Comparison of ENCODE assay signal across 14 cellular contexts in the genomic region with DNA sequence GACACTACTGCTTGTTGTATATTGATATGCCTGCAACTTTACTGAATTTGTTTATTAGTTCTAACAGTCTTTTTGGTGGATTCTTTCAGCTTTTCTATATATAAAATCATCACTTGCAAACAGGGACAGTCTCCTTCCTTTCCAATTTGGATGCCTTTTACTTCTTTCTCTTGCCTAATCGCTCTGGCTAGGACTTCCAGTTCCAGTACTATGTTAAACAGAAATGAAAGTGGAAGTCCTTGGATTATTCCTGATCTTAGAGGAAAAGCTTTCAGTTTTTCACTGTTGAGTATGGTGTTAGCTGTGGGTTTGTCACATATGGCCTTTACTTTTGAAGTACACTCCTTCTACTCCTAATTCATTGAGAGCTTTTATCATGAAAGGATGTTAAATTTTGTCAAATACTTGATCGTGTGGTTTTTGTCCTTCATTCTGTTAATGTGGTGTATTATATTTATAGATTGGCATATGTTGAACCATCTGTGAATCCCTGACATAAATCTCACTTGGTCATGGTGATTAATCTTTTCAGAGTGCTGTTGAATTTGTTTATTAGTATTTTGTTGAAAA. TPM values are rescaled to one million over a fixed set of nuclear protein-coding genes. Genes with fewer than 3 reads are reported as not detected.
DNase-seq lines count a peak whose midpoint lies in the region; ATAC-seq and TF ChIP-seq lines count a peak whose summit lies in the region.
"Had no signal": no experiment of that assay in that cellular context is flagged by ENCODE, and none has a peak within 500 bp of the region (broad histone marks: within the 10 kb centered on the region; RNA-seq: fewer than 3 reads in every experiment).

No MANE protein-coding gene starts in this region.

- POLR2A ChIA-PET in T-cell (lab: Charles Lee), result interaction anchor here in 1 of 2 donors (0.6 to 1.0 kb wide), 2 partner anchors 11 to 53 kb away, joined by 3 to 5 read pairs; no protein-coding TSS in a partner anchor

- no peak overlapping the region for H3K4me3 Mint-ChIP-seq in naive B cell
- H3K4me3 Mint-ChIP-seq in T-cell, result no peak overlapping the region
- H3K4me3 Mint-ChIP-seq: nephron progenitor cell had no signal

- DNase-seq in Right ventricle myocardium inferior (ENCODE audit: missing footprints) (no peak), cardiac septum (ENCODE audit: low spot score) (no peak), fibroblast of pulmonary artery (ENCODE audit: low read depth) (peak; percentile 14), naive B cell (no peak), OCI-M2 (lab: John Stamatoyannopoulos, UW; ENCODE audit: unreplicated experiment) (no peak), T-cell (no peak)
- DNase-seq in activated T-cell treated with anti-CD3 and anti-CD28 coated beads, Interleukin-2, amount 50 U/mL, for 48 hours, result no peak
- DNase-seq: activated CD8-positive, alpha-beta memory T cell treated with anti-CD3 and anti-CD28 coated beads, Interleukin-2, amount 50 U/mL, for 4 hours; Calu3; kidney glomerular epithelial cell; MM.1S; NCI-H226; nephron progenitor cell had no signal

- peaks cover 0 to 3% (median 0%) of the 10 kb centered on the region in 7 donors for H3K9me3 Mint-ChIP-seq in naive B cell
- H3K9me3 Mint-ChIP-seq in T-cell, result no peaks in the 10 kb centered on the region

- intact Hi-C loops in Right ventricle myocardium inferior (cut with DNase I) (no loop called here), cardiac septum (cut with DNase I) (no loop called here)

- H3K36me3 Mint-ChIP-seq in naive B cell (peaks cover 24 to 50% of the 10 kb centered on the region in 2 donors), T-cell (peaks cover 46% of the 10 kb centered on the region)

- peak; percentile 50 for ATAC-seq in Right ventricle myocardium inferior
- ATAC-seq in naive B cell (ENCODE audit: low read depth in 2 of 2), result no peak
- no peak for ATAC-seq in GM21381 (IDR thresholded peaks at IDR 0.05; ENCODE audit: unreplicated experiment)
- ATAC-seq in T-cell (replicated peaks in 1 of 4), result no peak

- H3K27me3 Mint-ChIP-seq in naive B cell (no peaks in the 10 kb centered on the region), T-cell (no peaks in the 10 kb centered on the region)

- peaks cover 39 to 51% (median 45%) of the 10 kb centered on the region in 3 donors for H3K4me1 Mint-ChIP-seq in naive B cell
- H3K4me1 Mint-ChIP-seq in T-cell, result peaks cover 6 to 14% (median 9%) of the 10 kb centered on the region in 3 donors
- H3K4me1 Mint-ChIP-seq: nephron progenitor cell had no signal

- TF ChIP-seq CTCF in fibroblast of pulmonary artery (IDR thresholded peaks at IDR 0.05; ENCODE audit: low read length, missing control alignments), result no peak

- H3K27ac Mint-ChIP-seq in naive B cell (peak overlapping the region; percentile 26 to 89 (median 71)), T-cell (peak overlapping the region in 1 of 2 donors; percentile 28)
- H3K27ac Mint-ChIP-seq: nephron progenitor cell had no signal

- CTCF ChIA-PET in T-cell (lab: Charles Lee), result no interaction called here

- H3K4me3 ChIP-seq in fibroblast of pulmonary artery (replicated peaks; ENCODE audit: low read depth, low read length), result no peak overlapping the region

RNA-seq across cellular contexts. Expression of gene REL, which starts 52.9 kb away (rescaled TPM):
- total RNA-seq in Right ventricle myocardium inferior, result 5.3 TPM
- total RNA-seq in cardiac septum, result 5.7 TPM
- 100 to 1,000 TPM in 3 of 6 donors, 10 to 100 TPM in 3; 30.1 to 125 (median 106) TPM for polyA plus RNA-seq in naive B cell (ENCODE audit: low read depth in 6 of 6)
- total RNA-seq in T-cell, result 10 to 100 TPM; 19.9 to 69.9 (median 25.1) TPM
